ENCODE assay signal across 1 cellular context in the genomic region with DNA sequence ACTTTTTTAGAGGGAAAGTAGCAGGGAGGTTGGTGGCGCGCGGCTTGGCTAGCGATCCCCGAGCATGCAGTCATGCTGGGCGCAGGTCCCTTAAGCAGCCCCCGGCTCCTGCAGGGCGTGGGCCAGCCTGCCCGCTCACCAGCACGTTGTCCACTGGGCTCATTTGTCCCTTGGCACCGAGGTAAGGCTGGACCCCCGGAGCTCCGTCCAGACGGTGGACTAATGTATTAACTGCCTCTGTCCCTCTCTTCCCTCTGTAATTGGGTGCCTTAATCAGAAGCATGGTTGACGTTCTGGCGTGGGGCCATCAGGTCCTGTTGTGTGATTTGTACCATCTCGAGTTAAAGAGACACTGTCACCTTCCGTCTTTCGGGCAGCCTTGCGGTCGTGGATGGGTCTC.
TF ChIP-seq lines count a peak whose summit lies in the region.

No MANE protein-coding gene starts in this region.

TF ChIP-seq in WTC11, 78 proteins besides CTCF, POLR2A, EP300 and RAD21:
- no peak for TF ChIP-seq ZNF425 (CRISPR knock-in tag; conservative IDR thresholded peaks at IDR 0.05)
- TF ChIP-seq, protein P1, sequence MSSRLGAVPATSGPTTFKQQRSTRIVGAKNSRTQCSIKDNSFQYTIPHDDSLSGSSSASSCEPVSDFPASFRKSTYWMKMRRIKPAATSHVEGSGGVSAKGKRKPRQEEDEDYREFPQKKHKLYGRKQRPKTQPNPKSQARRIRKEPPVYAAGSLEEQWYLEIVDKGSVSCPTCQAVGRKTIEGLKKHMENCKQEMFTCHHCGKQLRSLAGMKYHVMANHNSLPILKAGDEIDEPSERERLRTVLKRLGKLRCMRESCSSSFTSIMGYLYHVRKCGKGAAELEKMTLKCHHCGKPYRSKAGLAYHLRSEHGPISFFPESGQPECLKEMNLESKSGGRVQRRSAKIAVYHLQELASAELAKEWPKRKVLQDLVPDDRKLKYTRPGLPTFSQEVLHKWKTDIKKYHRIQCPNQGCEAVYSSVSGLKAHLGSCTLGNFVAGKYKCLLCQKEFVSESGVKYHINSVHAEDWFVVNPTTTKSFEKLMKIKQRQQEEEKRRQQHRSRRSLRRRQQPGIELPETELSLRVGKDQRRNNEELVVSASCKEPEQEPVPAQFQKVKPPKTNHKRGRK (CRISPR knock-in tag; IDR thresholded peaks at IDR 0.05; ENCODE audit: borderline replicate concordance) = no peak
- no peak for TF ChIP-seq TEAD4 (CRISPR knock-in tag; IDR thresholded peaks at IDR 0.05)
- TF ChIP-seq SMAD3 (CRISPR knock-in tag; IDR thresholded peaks at IDR 0.05; ENCODE audit: borderline replicate concordance) = no peak
- TF ChIP-seq CREM (CRISPR knock-in tag; IDR thresholded peaks at IDR 0.05) = no peak
- TF ChIP-seq GRHL2 (CRISPR knock-in tag; IDR thresholded peaks at IDR 0.05; ENCODE audit: insufficient replicate concordance, severe bottlenecking) = no peak
- TF ChIP-seq, protein P2, sequence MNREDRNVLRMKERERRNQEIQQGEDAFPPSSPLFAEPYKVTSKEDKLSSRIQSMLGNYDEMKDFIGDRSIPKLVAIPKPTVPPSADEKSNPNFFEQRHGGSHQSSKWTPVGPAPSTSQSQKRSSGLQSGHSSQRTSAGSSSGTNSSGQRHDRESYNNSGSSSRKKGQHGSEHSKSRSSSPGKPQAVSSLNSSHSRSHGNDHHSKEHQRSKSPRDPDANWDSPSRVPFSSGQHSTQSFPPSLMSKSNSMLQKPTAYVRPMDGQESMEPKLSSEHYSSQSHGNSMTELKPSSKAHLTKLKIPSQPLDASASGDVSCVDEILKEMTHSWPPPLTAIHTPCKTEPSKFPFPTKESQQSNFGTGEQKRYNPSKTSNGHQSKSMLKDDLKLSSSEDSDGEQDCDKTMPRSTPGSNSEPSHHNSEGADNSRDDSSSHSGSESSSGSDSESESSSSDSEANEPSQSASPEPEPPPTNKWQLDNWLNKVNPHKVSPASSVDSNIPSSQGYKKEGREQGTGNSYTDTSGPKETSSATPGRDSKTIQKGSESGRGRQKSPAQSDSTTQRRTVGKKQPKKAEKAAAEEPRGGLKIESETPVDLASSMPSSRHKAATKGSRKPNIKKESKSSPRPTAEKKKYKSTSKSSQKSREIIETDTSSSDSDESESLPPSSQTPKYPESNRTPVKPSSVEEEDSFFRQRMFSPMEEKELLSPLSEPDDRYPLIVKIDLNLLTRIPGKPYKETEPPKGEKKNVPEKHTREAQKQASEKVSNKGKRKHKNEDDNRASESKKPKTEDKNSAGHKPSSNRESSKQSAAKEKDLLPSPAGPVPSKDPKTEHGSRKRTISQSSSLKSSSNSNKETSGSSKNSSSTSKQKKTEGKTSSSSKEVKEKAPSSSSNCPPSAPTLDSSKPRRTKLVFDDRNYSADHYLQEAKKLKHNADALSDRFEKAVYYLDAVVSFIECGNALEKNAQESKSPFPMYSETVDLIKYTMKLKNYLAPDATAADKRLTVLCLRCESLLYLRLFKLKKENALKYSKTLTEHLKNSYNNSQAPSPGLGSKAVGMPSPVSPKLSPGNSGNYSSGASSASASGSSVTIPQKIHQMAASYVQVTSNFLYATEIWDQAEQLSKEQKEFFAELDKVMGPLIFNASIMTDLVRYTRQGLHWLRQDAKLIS (CRISPR knock-in tag; IDR thresholded peaks at IDR 0.05; ENCODE audit: borderline replicate concordance) = no peak
- TF ChIP-seq GABPB1 (CRISPR knock-in tag; IDR thresholded peaks at IDR 0.05) = no peak
- no peak for TF ChIP-seq USF1 (CRISPR knock-in tag; IDR thresholded peaks at IDR 0.05)
- TF ChIP-seq KAT7 (CRISPR knock-in tag; IDR thresholded peaks at IDR 0.05; ENCODE audit: borderline replicate concordance) = no peak
- no peak for TF ChIP-seq ELF4 (CRISPR knock-in tag; IDR thresholded peaks at IDR 0.05; ENCODE audit: low read depth)
- TF ChIP-seq E2F1 (CRISPR knock-in tag; IDR thresholded peaks at IDR 0.05) = no peak
- TF ChIP-seq ZNF532 (CRISPR knock-in tag; IDR thresholded peaks at IDR 0.05; ENCODE audit: borderline replicate concordance) = no peak
- no peak for TF ChIP-seq SOX15 (CRISPR knock-in tag; IDR thresholded peaks at IDR 0.05)
- TF ChIP-seq FOXP1 (CRISPR knock-in tag; IDR thresholded peaks at IDR 0.05; ENCODE audit: borderline replicate concordance) = no peak
- no peak for TF ChIP-seq GTF2I (CRISPR knock-in tag; conservative IDR thresholded peaks at IDR 0.05)
